In the genomic region with DNA sequence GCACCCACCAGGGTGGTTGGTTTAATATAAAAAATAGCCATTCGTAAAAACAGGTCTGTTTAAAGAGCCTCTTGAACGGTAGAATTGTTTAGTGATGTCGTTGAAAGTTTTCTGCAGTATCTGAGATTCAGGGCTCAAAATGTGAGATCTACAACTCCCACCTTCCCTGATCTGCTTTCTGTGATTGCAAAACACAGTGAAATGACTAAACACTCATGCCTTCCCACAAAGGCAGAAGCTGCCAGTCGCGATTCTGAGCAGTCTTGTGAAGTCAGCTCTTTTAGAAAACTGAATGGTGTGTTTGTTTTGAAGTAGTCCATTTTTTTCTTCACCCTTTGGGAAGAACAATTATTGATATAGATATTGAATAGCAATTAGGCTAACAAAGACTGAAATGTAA, we compare ENCODE assay signal across 20 cellular contexts. TPM values are rescaled to one million over a fixed set of nuclear protein-coding genes. Genes with fewer than 3 reads are reported as not detected.
A peak's percentile ranks its signal among the peaks of the same experiment; 100 is the strongest.
DNase-seq lines count a peak whose midpoint lies in the region; ATAC-seq and TF ChIP-seq lines count a peak whose summit lies in the region.
"Had no signal": no experiment of that assay in that cellular context is flagged by ENCODE, and none has a peak within 500 bp of the region (broad histone marks: within the 10 kb centered on the region; RNA-seq: fewer than 3 reads in every experiment).

No MANE protein-coding gene starts in this region.

- H2BK5ac ChIP-seq in IMR-90 (ENCODE audit: low read depth, low read length, poor library complexity, severe bottlenecking) = no peak overlapping the region

- H3K36me3 Mint-ChIP-seq in activated naive CD8-positive, alpha-beta T cell treated with anti-CD3 and anti-CD28 coated beads, Interleukin-2, amount 50 U/mL, for 24 hours (ENCODE audit: low read depth) = no peaks in the 10 kb centered on the region
- H3K36me3 Mint-ChIP-seq in activated CD8-positive, alpha-beta T cell treated with anti-CD3 and anti-CD28 coated beads, Interleukin-2, amount 10 ng/mL, durations not matched to agents 7 days and 5 days (ENCODE audit: low read depth) = no peaks in the 10 kb centered on the region
- H3K36me3 Mint-ChIP-seq: activated naive CD4-positive, alpha-beta T cell treated with anti-CD3 and anti-CD28 coated beads, Interleukin-2, amount 50 U/mL, for 72 hours; naive thymus-derived CD8-positive, alpha-beta T cell had no signal

- H3K4me3 ChIP-seq in IMR-90 (ENCODE audit: insufficient read depth, low read depth, low read length) = no peak overlapping the region
- no peak overlapping the region for H3K4me3 ChIP-seq in fibroblast of villous mesenchyme (ENCODE audit: low read depth, low read length)
- no peak overlapping the region for H3K4me3 ChIP-seq in esophagus muscularis mucosa
- H3K4me3 ChIP-seq: gastrocnemius medialis, lower lobe of right lung, prostate gland had no signal

- intact Hi-C loops in IMR-90 (cut with micrococcal nuclease) = loop anchor here (10.0 kb wide), 1 partner anchor 325 kb away; no protein-coding TSS in a partner anchor
- intact Hi-C loops in esophagus muscularis mucosa (cut with DNase I) = no loop called here

- H2AK9ac ChIP-seq in IMR-90 (replicated peaks; ENCODE audit: low read depth, low read length, poor library complexity) = no peak overlapping the region

- dilution Hi-C loops in IMR-90 (cut with HindIII; ENCODE audit: low sequenced_read_pairs, unreplicated experiment) = no loop called here

- no peak for TF ChIP-seq EP300 in esophagus muscularis mucosa (IDR thresholded peaks at IDR 0.05)

- no peak overlapping the region for H3K14ac ChIP-seq in IMR-90 (replicated peaks; ENCODE audit: low read depth, low read length)

- H4K8ac ChIP-seq in IMR-90 (ENCODE audit: low read depth in 2 of 2, low read length in 2 of 2) = no peak overlapping the region

- no peak overlapping the region for H3K4me2 ChIP-seq in IMR-90 (ENCODE audit: low read depth, low read length)
- H3K4me2 ChIP-seq: SK-N-SH had no signal

- H3K9me1 ChIP-seq in IMR-90 (ENCODE audit: insufficient read depth, low read length) = no peaks in the 10 kb centered on the region

- WGBS in IMR-90 (ENCODE audit: extremely low coverage in 2 of 2, insufficient read length in 1 of 2), 2 experiments = no CpG with 5 or more reads among the region's 5 CpGs
- WGBS in esophagus muscularis mucosa = 75% methylated on average over 5 of the region's 5 CpGs

- no peak overlapping the region for H3K4ac ChIP-seq in IMR-90 (ENCODE audit: low read depth, low read length)

- in situ Hi-C loops in IMR-90 (cut with MboI; ENCODE audit: low sequenced_read_pairs) (no loop called here), SK-MEL-5 (cut with HindIII; ENCODE audit: low pct_unique_long_range_greater_than_20kb, low sequenced_read_pairs) (no loop called here)

- no TSS peak for BruUV-seq in IMR-90 (replicated peaks; lab: Mats Ljungman, UMichigan)

- H3K23ac ChIP-seq in IMR-90 (ENCODE audit: low read depth, low read length) = no peak overlapping the region

- H3K27ac ChIP-seq in IMR-90 (ENCODE audit: insufficient read depth, low read length) (no peak overlapping the region), esophagus muscularis mucosa (replicated peaks in 1 of 4) (no peak overlapping the region)
- H3K27ac ChIP-seq: gastrocnemius medialis, lower lobe of right lung, prostate gland had no signal

- no peak overlapping the region for H3K18ac ChIP-seq in IMR-90 (ENCODE audit: low read depth, low read length)

- H2BK20ac ChIP-seq in IMR-90 (ENCODE audit: low read depth, low read length) = no peak overlapping the region

- H3K27me3 ChIP-seq in IMR-90 (ENCODE audit: control insufficient read depth, insufficient read depth, low read length) = peaks cover 74% of the 10 kb centered on the region
- H3K27me3 ChIP-seq in esophagus muscularis mucosa = peaks cover 0 to 75% (median 25%) of the 10 kb centered on the region in 4 donors

- no peaks in the 10 kb centered on the region for H3K4me1 Mint-ChIP-seq in activated naive CD8-positive, alpha-beta T cell treated with anti-CD3 and anti-CD28 coated beads, Interleukin-2, amount 50 U/mL, for 24 hours
- H3K4me1 Mint-ChIP-seq in activated CD8-positive, alpha-beta T cell treated with anti-CD3 and anti-CD28 coated beads, Interleukin-2, amount 10 ng/mL, durations not matched to agents 7 days and 5 days (ENCODE audit: low read depth) = no peaks in the 10 kb centered on the region

- CTCF ChIA-PET in IMR-90 (lab: Yijun Ruan, JAX) = interaction anchor here (1.3 kb wide), 1 partner anchor 30 kb away, joined by 3 read pairs; no protein-coding TSS in a partner anchor
- CTCF ChIA-PET in activated CD8-positive, alpha-beta T cell treated with anti-CD3 and anti-CD28 coated beads, Interleukin-2, amount 10 ng/mL, durations not matched to agents 7 days and 5 days (lab: Charles Lee) = interaction anchor here (1.0 to 2.3 kb wide), 3 partner anchors 15 to 504 kb away, joined by 3 to 7 read pairs (median 3); no protein-coding TSS in a partner anchor

- H3K9ac ChIP-seq in IMR-90 (ENCODE audit: low read depth, low read length) = no peak overlapping the region
- H3K9ac ChIP-seq: SK-N-SH had no signal

- H3K4me3 Mint-ChIP-seq in activated naive CD8-positive, alpha-beta T cell treated with anti-CD3 and anti-CD28 coated beads, Interleukin-2, amount 50 U/mL, for 24 hours = no peak overlapping the region
- no peak overlapping the region for H3K4me3 Mint-ChIP-seq in activated CD8-positive, alpha-beta T cell treated with anti-CD3 and anti-CD28 coated beads, Interleukin-2, amount 10 ng/mL, durations not matched to agents 7 days and 5 days
- H3K4me3 Mint-ChIP-seq: naive thymus-derived CD8-positive, alpha-beta T cell had no signal

- H4K5ac ChIP-seq in IMR-90 (ENCODE audit: low read depth, low read length) = no peak overlapping the region

- peaks cover 49% of the 10 kb centered on the region for H3K27me3 Mint-ChIP-seq in activated naive CD8-positive, alpha-beta T cell treated with anti-CD3 and anti-CD28 coated beads, Interleukin-2, amount 50 U/mL, for 24 hours
- peaks cover 44% of the 10 kb centered on the region for H3K27me3 Mint-ChIP-seq in activated CD8-positive, alpha-beta T cell treated with anti-CD3 and anti-CD28 coated beads, Interleukin-2, amount 10 ng/mL, durations not matched to agents 7 days and 5 days (ENCODE audit: low read depth)

- TF ChIP-seq RAD21 in IMR-90 (IDR thresholded peaks at IDR 0.05; ENCODE audit: low read length) = no peak

- H2AFZ ChIP-seq in IMR-90 (replicated peaks; ENCODE audit: low read length, poor library complexity) = no peak overlapping the region

- DNase-seq in Ammon's horn (ENCODE audit: low spot score) (peak; percentile 52), IMR-90 (peak; percentile 47), SK-MEL-5 (ENCODE audit: low read depth, low spot score) (peak; percentile 70), fibroblast of villous mesenchyme (ENCODE audit: low read depth) (peak; percentile 34), esophagus muscularis mucosa (ENCODE audit: extremely low spot score) (no peak)
- no peak for DNase-seq in activated naive CD8-positive, alpha-beta T cell treated with anti-CD3 and anti-CD28 coated beads, Interleukin-2, amount 50 U/mL, for 24 hours
- no peak for DNase-seq in activated CD8-positive, alpha-beta T cell treated with anti-CD3 and anti-CD28 coated beads, Interleukin-2, amount 10 ng/mL, durations not matched to agents 7 days and 5 days
- DNase-seq: activated CD4-positive, alpha-beta T cell treated with anti-CD3 and anti-CD28 coated beads, Interleukin-2, amount 50 U/mL, for 1 hour; COR-L47; effector CD8-positive, alpha-beta T cell; gastrocnemius medialis; GF-D8; lower lobe of right lung; MM.1S; naive thymus-derived CD8-positive, alpha-beta T cell; SK-N-SH; stimulated activated CD4-positive, alpha-beta T cell treated with anti-CD3 and anti-CD28 coated beads, Interleukin-15, amount 100 ng/mL, for 24 hours had no signal

- no peak overlapping the region for H2BK15ac ChIP-seq in IMR-90 (ENCODE audit: low read depth, low read length)

- H3K4me1 ChIP-seq in IMR-90 (ENCODE audit: control insufficient read depth, insufficient read depth, low read length) = no peaks in the 10 kb centered on the region
- H3K4me1 ChIP-seq in esophagus muscularis mucosa = peaks cover 9 to 25% (median 17%) of the 10 kb centered on the region in 4 donors
- H3K4me1 ChIP-seq: prostate gland had no signal

- H4K91ac ChIP-seq in IMR-90 (ENCODE audit: insufficient read depth, low read depth, low read length) = no peak overlapping the region

- TF ChIP-seq POLR2A in IMR-90 (IDR thresholded peaks at IDR 0.05; ENCODE audit: low read depth, low read length) (no peak), esophagus muscularis mucosa (IDR thresholded peaks at IDR 0.05; ENCODE audit: low read depth) (no peak)

- no peaks in the 10 kb centered on the region for H3K36me3 ChIP-seq in IMR-90 (ENCODE audit: control insufficient read depth, insufficient read depth, low read length)
- no peaks in the 10 kb centered on the region for H3K36me3 ChIP-seq in esophagus muscularis mucosa
- H3K36me3 ChIP-seq: gastrocnemius medialis, lower lobe of right lung, prostate gland had no signal

- no peak overlapping the region for H3K56ac ChIP-seq in IMR-90 (ENCODE audit: extremely low read depth, insufficient read depth, low read length)

- POLR2A ChIA-PET in IMR-90 (lab: Charles Lee; ENCODE audit: unreplicated experiment) = no interaction called here
- POLR2A ChIA-PET in activated CD8-positive, alpha-beta T cell treated with anti-CD3 and anti-CD28 coated beads, Interleukin-2, amount 10 ng/mL, durations not matched to agents 7 days and 5 days (lab: Charles Lee) = no interaction called here

- H3K9me3 ChIP-seq in IMR-90 (ENCODE audit: control insufficient read depth, insufficient read depth, low read length) = peaks cover 5% of the 10 kb centered on the region; the same call in 1 of the 2 replicates
- no peaks in the 10 kb centered on the region for H3K9me3 ChIP-seq in esophagus muscularis mucosa
- H3K9me3 ChIP-seq: gastrocnemius medialis, lower lobe of right lung, prostate gland, SK-N-SH had no signal

- ATAC-seq in IMR-90 (ENCODE audit: low read depth) (no peak), GM21723 (IDR thresholded peaks at IDR 0.05; ENCODE audit: unreplicated experiment) (no peak)
- no peak for ATAC-seq in activated naive CD8-positive, alpha-beta T cell treated with anti-CD3 and anti-CD28 coated beads, Interleukin-2, amount 50 U/mL, for 24 hours
- no peak for ATAC-seq in activated CD8-positive, alpha-beta T cell treated with anti-CD3 and anti-CD28 coated beads, Interleukin-2, amount 10 ng/mL, durations not matched to agents 7 days and 5 days
- ATAC-seq: activated naive CD4-positive, alpha-beta T cell treated with anti-CD3 and anti-CD28 coated beads, Interleukin-2, amount 50 U/mL, for 72 hours; gastrocnemius medialis; lower lobe of right lung; naive thymus-derived CD8-positive, alpha-beta T cell had no signal

- H3K9me3 Mint-ChIP-seq in activated naive CD8-positive, alpha-beta T cell treated with anti-CD3 and anti-CD28 coated beads, Interleukin-2, amount 50 U/mL, for 24 hours = no peaks in the 10 kb centered on the region
- H3K9me3 Mint-ChIP-seq in activated CD8-positive, alpha-beta T cell treated with anti-CD3 and anti-CD28 coated beads, Interleukin-2, amount 10 ng/mL, durations not matched to agents 7 days and 5 days (ENCODE audit: insufficient read depth) = no peaks in the 10 kb centered on the region
- H3K9me3 Mint-ChIP-seq: activated naive CD4-positive, alpha-beta T cell treated with anti-CD3 and anti-CD28 coated beads, Interleukin-2, amount 50 U/mL, for 72 hours; naive thymus-derived CD8-positive, alpha-beta T cell had no signal

- H2BK120ac ChIP-seq in IMR-90 (ENCODE audit: low read depth, low read length) = no peak overlapping the region

- no peaks in the 10 kb centered on the region for H3K79me1 ChIP-seq in IMR-90 (ENCODE audit: low read depth in 1 of 2, low read length in 2 of 2)

- H2AK5ac ChIP-seq in IMR-90 (ENCODE audit: low read depth, low read length) = no peak overlapping the region

- H3K27ac Mint-ChIP-seq in activated naive CD8-positive, alpha-beta T cell treated with anti-CD3 and anti-CD28 coated beads, Interleukin-2, amount 50 U/mL, for 24 hours = no peak overlapping the region
- no peak overlapping the region for H3K27ac Mint-ChIP-seq in activated CD8-positive, alpha-beta T cell treated with anti-CD3 and anti-CD28 coated beads, Interleukin-2, amount 10 ng/mL, durations not matched to agents 7 days and 5 days
- H3K27ac Mint-ChIP-seq: activated naive CD4-positive, alpha-beta T cell treated with anti-CD3 and anti-CD28 coated beads, Interleukin-2, amount 50 U/mL, for 72 hours; naive thymus-derived CD8-positive, alpha-beta T cell had no signal

- no peaks in the 10 kb centered on the region for H4K20me1 ChIP-seq in IMR-90 (ENCODE audit: insufficient read depth, low read length)

- TF ChIP-seq CTCF in IMR-90 (conservative IDR thresholded peaks at IDR 0.05; ENCODE audit: low read depth, low read length) (no peak), fibroblast of villous mesenchyme (IDR thresholded peaks at IDR 0.05; ENCODE audit: insufficient read depth, low read depth, low read length) (no peak), esophagus muscularis mucosa (IDR thresholded peaks at IDR 0.05) (no peak)

RNA-seq across cellular contexts. Expression of gene RXFP3, which starts 3.7 kb away (rescaled TPM):
- total RNA-seq in IMR-90 (2012; rRNA removed) (not detected in 2 replicates), fibroblast of villous mesenchyme (under 0.01 TPM in 1 of 2 replicates, not detected in the other), esophagus muscularis mucosa (not detected)
- not detected in 2 replicates for polyA plus RNA-seq in IMR-90 (2012; rRNA removed)
- not detected in 2 replicates for polyA plus RNA-seq in IMR-90 (2012; cell fraction: cytosol; rRNA removed)
- polyA plus RNA-seq in IMR-90 (2012; cell fraction: nucleus; rRNA removed; ENCODE audit: low replicate concordance) = not detected in 2 replicates
- not detected in 2 replicates for total RNA-seq in SK-MEL-5 (2014; rRNA removed; shearing (Covaris generic))
- polyA plus RNA-seq in SK-MEL-5 (2015; cell fraction: cytosol; rRNA removed) = not detected in 2 replicates
- polyA plus RNA-seq in SK-MEL-5 (2015; cell fraction: nucleus; rRNA removed) = not detected in 2 replicates
- total RNA-seq in activated CD8-positive, alpha-beta T cell treated with anti-CD3 and anti-CD28 coated beads, Interleukin-2, amount 10 ng/mL, durations not matched to agents 7 days and 5 days = not detected
- total RNA-seq: activated naive CD4-positive, alpha-beta T cell treated with anti-CD3 and anti-CD28 coated beads, Interleukin-2, amount 50 U/mL, for 72 hours; gastrocnemius medialis; lower lobe of right lung; naive thymus-derived CD8-positive, alpha-beta T cell; prostate gland had no signal
- polyA plus RNA-seq: naive thymus-derived CD8-positive, alpha-beta T cell; SK-N-SH had no signal

RNA-seq across cellular contexts. Expression of gene SLC45A2, which starts 44.6 kb away (rescaled TPM):
- total RNA-seq in IMR-90 (2012; rRNA removed) (not detected in 2 replicates), fibroblast of villous mesenchyme (under 0.01 TPM in 1 of 2 replicates, not detected in the other), esophagus muscularis mucosa (under 1 TPM in 1 of 4 donors, not detected in 3; 0.26 TPM)
- 0.07 TPM in 1 of 2 replicates, not detected in the other for polyA plus RNA-seq in IMR-90 (2012; rRNA removed)
- 0.02 TPM in 1 of 2 replicates, not detected in the other for polyA plus RNA-seq in IMR-90 (2012; cell fraction: cytosol; rRNA removed)
- 0.06 and 0.09 TPM in 2 replicates for polyA plus RNA-seq in IMR-90 (2012; cell fraction: nucleus; rRNA removed; ENCODE audit: low replicate concordance)
- 618 and 641 TPM in 2 replicates for total RNA-seq in SK-MEL-5 (2014; rRNA removed; shearing (Covaris generic))
- 326 and 330 TPM in 2 replicates for polyA plus RNA-seq in SK-MEL-5 (2015; cell fraction: cytosol; rRNA removed)
- polyA plus RNA-seq in SK-MEL-5 (2015; cell fraction: nucleus; rRNA removed) = 166 and 197 TPM in 2 replicates
- under 1 TPM in 1 of 2 experiments, not detected in 1; 0.34 TPM for total RNA-seq in activated CD8-positive, alpha-beta T cell treated with anti-CD3 and anti-CD28 coated beads, Interleukin-2, amount 10 ng/mL, durations not matched to agents 7 days and 5 days
- total RNA-seq: gastrocnemius medialis, lower lobe of right lung had no signal
- polyA plus RNA-seq: naive thymus-derived CD8-positive, alpha-beta T cell had no signal

RNA-seq across cellular contexts. Expression of gene ADAMTS12, which starts 48.1 kb away (rescaled TPM):
- total RNA-seq in IMR-90 (2012; rRNA removed) (49.2 and 51.3 TPM in 2 replicates), fibroblast of villous mesenchyme (54.8 and 94.1 TPM in 2 replicates), esophagus muscularis mucosa (1 to 10 TPM; 2.3 to 6.0 (median 4.2) TPM)
- 24.3 and 27.3 TPM in 2 replicates for polyA plus RNA-seq in IMR-90 (2012; rRNA removed)
- polyA plus RNA-seq in IMR-90 (2012; cell fraction: cytosol; rRNA removed) = 11.0 and 16.9 TPM in 2 replicates
- polyA plus RNA-seq in IMR-90 (2012; cell fraction: nucleus; rRNA removed; ENCODE audit: low replicate concordance) = 11.0 and 24.1 TPM in 2 replicates
- total RNA-seq in SK-MEL-5 (2014; rRNA removed; shearing (Covaris generic)) = not detected in 2 replicates
- not detected in 2 replicates for polyA plus RNA-seq in SK-MEL-5 (2015; cell fraction: cytosol; rRNA removed)
- polyA plus RNA-seq in SK-MEL-5 (2015; cell fraction: nucleus; rRNA removed) = not detected in 2 replicates
- total RNA-seq in activated CD8-positive, alpha-beta T cell treated with anti-CD3 and anti-CD28 coated beads, Interleukin-2, amount 10 ng/mL, durations not matched to agents 7 days and 5 days = not detected
- total RNA-seq: activated naive CD4-positive, alpha-beta T cell treated with anti-CD3 and anti-CD28 coated beads, Interleukin-2, amount 50 U/mL, for 72 hours had no signal
- polyA plus RNA-seq: naive thymus-derived CD8-positive, alpha-beta T cell had no signal

Comparison
In these comparisons a context has a peak if more than half of its experiments do, and no peak if none do; other contexts are left out.
1. DNase-seq: peak in Ammon's horn (single experiment), IMR-90 (single experiment), SK-MEL-5 (single experiment) and fibroblast of villous mesenchyme (single experiment); none in esophagus muscularis mucosa (single experiment), activated naive CD8-positive, alpha-beta T cell treated with anti-CD3 and anti-CD28 coated beads, Interleukin-2, amount 50 U/mL, for 24 hours (single experiment) and activated CD8-positive, alpha-beta T cell treated with anti-CD3 and anti-CD28 coated beads, Interleukin-2, amount 10 ng/mL, durations not matched to agents 7 days and 5 days (single experiment).
2. RNA of gene SLC45A2, which starts 44.6 kb away (total RNA-seq): 618 to 641 TPM in SK-MEL-5; 0.34 TPM in activated CD8-positive, alpha-beta T cell treated with anti-CD3 and anti-CD28 coated beads, Interleukin-2, amount 10 ng/mL, durations not matched to agents 7 days and 5 days, not detected in IMR-90, under 0.01 TPM in fibroblast of villous mesenchyme and 0.26 TPM in esophagus muscularis mucosa; every median in the first group is over 100 times any median in the second.